In genomic region chr3:16370503-16370871, GRCh38 we compare ENCODE assay signal across 14 cellular contexts.
DNase-seq lines count a peak whose midpoint lies in the region; ATAC-seq and TF ChIP-seq lines count a peak whose summit lies in the region.
"Had no signal": no experiment of that assay in that cellular context is flagged by ENCODE, and none has a peak within 500 bp of the region (broad histone marks: within the 10 kb centered on the region; RNA-seq: fewer than 3 reads in every experiment).

No MANE protein-coding gene starts in this region.

- ATAC-seq in activated CD8-positive, alpha-beta T cell treated with anti-CD3 and anti-CD28 coated beads for 36 hours: no peak
- ATAC-seq in activated CD8-positive, alpha-beta T cell treated with anti-CD3 and anti-CD28 coated beads, Interleukin-2, amount 10 ng/mL, durations not matched to agents 7 days and 5 days: no peak

- H3K36me3 ChIP-seq in OCI-LY7 (ENCODE audit: insufficient read depth, low read length) (peaks cover 91% of the 10 kb centered on the region), esophagus muscularis mucosa (peaks cover 0 to 41% (median 22%) of the 10 kb centered on the region in 4 donors), stomach smooth muscle (ENCODE audit: control insufficient read depth in 2 of 2, insufficient read depth in 2 of 2, low read length in 2 of 2) (peaks cover 0 to 2% of the 10 kb centered on the region in 2 donors)
- H3K36me3 ChIP-seq: breast epithelium had no signal

- peak overlapping the region; percentile 71 for H3K4me2 ChIP-seq in OCI-LY7 (ENCODE audit: low read length)

- DNase-seq in activated CD8-positive, alpha-beta T cell treated with anti-CD3 and anti-CD28 coated beads for 36 hours: no peak
- DNase-seq in activated CD8-positive, alpha-beta T cell treated with anti-CD3 and anti-CD28 coated beads, Interleukin-2, amount 10 ng/mL, durations not matched to agents 7 days and 5 days: no peak
- DNase-seq in OCI-LY7 (ENCODE audit: low spot score): no peak
- DNase-seq in esophagus muscularis mucosa (ENCODE audit: extremely low spot score): no peak
- no peak for DNase-seq in superior temporal gyrus (ENCODE audit: extremely low spot score)
- no peak for DNase-seq in AML-193 (lab: John Stamatoyannopoulos, UW)
- DNase-seq in ecto neural progenitor cell (ENCODE audit: low spot score): no peak
- DNase-seq: NCI-H1092 treated with DMSO at 0.1 percent for 48 hours; NK-92 treated with Interleukin-12 subunit alpha and Interleukin-12 subunit beta, amount 100 ng/mL, for 24 hours; stimulated activated CD4-positive, alpha-beta T cell treated with anti-CD3 and anti-CD28 coated beads, Interleukin-4, amount 100 ng/mL, for 24 hours had no signal

- no peaks in the 10 kb centered on the region for H3K27me3 ChIP-seq in esophagus muscularis mucosa
- no peaks in the 10 kb centered on the region for H3K27me3 ChIP-seq in stomach smooth muscle (ENCODE audit: control insufficient read depth in 1 of 2, insufficient read depth in 2 of 2, low read length in 2 of 2)
- H3K27me3 ChIP-seq: breast epithelium had no signal

- no peak for TF ChIP-seq POLR2A in esophagus muscularis mucosa (IDR thresholded peaks at IDR 0.05; ENCODE audit: low read depth)

- H3K9me3 ChIP-seq in OCI-LY7 (ENCODE audit: low read length) (no peaks in the 10 kb centered on the region), esophagus muscularis mucosa (no peaks in the 10 kb centered on the region), stomach smooth muscle (ENCODE audit: control insufficient read depth in 2 of 2, low read length in 2 of 2) (no peaks in the 10 kb centered on the region)
- H3K9me3 ChIP-seq: breast epithelium had no signal

- CTCF ChIA-PET in activated CD8-positive, alpha-beta T cell treated with anti-CD3 and anti-CD28 coated beads for 36 hours (lab: Charles Lee): no interaction called here
- CTCF ChIA-PET in activated CD8-positive, alpha-beta T cell treated with anti-CD3 and anti-CD28 coated beads, Interleukin-2, amount 10 ng/mL, durations not matched to agents 7 days and 5 days (lab: Charles Lee): interaction anchor here (1.5 kb wide), 1 partner anchor 33 kb away, joined by 4 read pairs; no protein-coding TSS in a partner anchor
- CTCF ChIA-PET in OCI-LY7 (lab: Charles Lee; ENCODE audit: unreplicated experiment): no interaction called here

- H3K4me1 ChIP-seq in OCI-LY7 (ENCODE audit: insufficient read depth, low read length, poor library complexity, severe bottlenecking): peaks cover 82% of the 10 kb centered on the region
- H3K4me1 ChIP-seq in esophagus muscularis mucosa: peaks cover 71 to 76% (median 75%) of the 10 kb centered on the region in 4 donors
- peaks cover 26% of the 10 kb centered on the region for H3K4me1 ChIP-seq in stomach smooth muscle (ENCODE audit: control insufficient read depth, insufficient read depth, low read length)
- H3K4me1 ChIP-seq: breast epithelium had no signal

- POLR2A ChIA-PET in activated CD8-positive, alpha-beta T cell treated with anti-CD3 and anti-CD28 coated beads for 36 hours (lab: Charles Lee): interaction anchor here (0.7 kb wide), 1 partner anchor 9 kb away, joined by 3 read pairs; no protein-coding TSS in a partner anchor
- POLR2A ChIA-PET in activated CD8-positive, alpha-beta T cell treated with anti-CD3 and anti-CD28 coated beads, Interleukin-2, amount 10 ng/mL, durations not matched to agents 7 days and 5 days (lab: Charles Lee): no interaction called here
- POLR2A ChIA-PET in OCI-LY7 (lab: Charles Lee): interaction anchor here (0.9 to 1.9 kb wide), 4 partner anchors 10 to 134 kb away, joined by 3 to 8 read pairs (median 5); no protein-coding TSS in a partner anchor

- no peak for TF ChIP-seq CTCF in activated CD8-positive, alpha-beta T cell treated with anti-CD3 and anti-CD28 coated beads for 36 hours (IDR thresholded peaks at IDR 0.05)
- TF ChIP-seq CTCF in OCI-LY7 (conservative IDR thresholded peaks at IDR 0.05; ENCODE audit: low read length) (no peak), esophagus muscularis mucosa (IDR thresholded peaks at IDR 0.05) (no peak)

- TF ChIP-seq EP300 in esophagus muscularis mucosa (IDR thresholded peaks at IDR 0.05): no peak

- WGBS in esophagus muscularis mucosa: 63% methylated on average over 2 of the region's 2 CpGs

- H2AFZ ChIP-seq in OCI-LY7 (ENCODE audit: low read length): no peak overlapping the region

- H3K4me1 Mint-ChIP-seq in activated CD8-positive, alpha-beta T cell treated with anti-CD3 and anti-CD28 coated beads for 36 hours (ENCODE audit: low read depth): peaks cover 82% of the 10 kb centered on the region
- peaks cover 76% of the 10 kb centered on the region for H3K4me1 Mint-ChIP-seq in activated CD8-positive, alpha-beta T cell treated with anti-CD3 and anti-CD28 coated beads, Interleukin-2, amount 10 ng/mL, durations not matched to agents 7 days and 5 days (ENCODE audit: low read depth)

- H3K36me3 Mint-ChIP-seq in activated CD8-positive, alpha-beta T cell treated with anti-CD3 and anti-CD28 coated beads for 36 hours (ENCODE audit: low read depth): peaks cover 88% of the 10 kb centered on the region
- H3K36me3 Mint-ChIP-seq in activated CD8-positive, alpha-beta T cell treated with anti-CD3 and anti-CD28 coated beads, Interleukin-2, amount 10 ng/mL, durations not matched to agents 7 days and 5 days (ENCODE audit: low read depth): peaks cover 87% of the 10 kb centered on the region
- H3K36me3 Mint-ChIP-seq: WTC11 had no signal

- intact Hi-C loops in activated CD8-positive, alpha-beta T cell treated with anti-CD3 and anti-CD28 coated beads for 36 hours (cut with micrococcal nuclease): no loop called here
- intact Hi-C loops in OCI-LY7 (cut with micrococcal nuclease; ENCODE audit: unreplicated experiment): loop anchor here (5.0 to 10.0 kb wide), 3 partner anchors 542 to 1686 kb away; partner anchors contain the start of gene TBC1D5
- intact Hi-C loops in esophagus muscularis mucosa (cut with DNase I): loop anchor here (10.0 kb wide), 1 partner anchor 144 kb away; the partner anchor contains the start of gene RFTN1

- H3K9ac ChIP-seq in stomach smooth muscle (ENCODE audit: low read length in 2 of 2): no peak overlapping the region

- H3K9me2 ChIP-seq in OCI-LY7 (ENCODE audit: insufficient read depth, low read length): no peaks in the 10 kb centered on the region

- H3K27ac ChIP-seq in OCI-LY7 (ENCODE audit: low read depth, low read length, poor library complexity, severe bottlenecking) (peak overlapping the region; percentile 99), esophagus muscularis mucosa (replicated peaks in 1 of 4) (peak overlapping the region; percentile 82 to 89 (median 84)), stomach smooth muscle (ENCODE audit: low read length) (peak overlapping the region; percentile 18)
- H3K27ac ChIP-seq: breast epithelium, SK-N-MC had no signal

- peak overlapping the region; percentile 86 for H3K27ac Mint-ChIP-seq in activated CD8-positive, alpha-beta T cell treated with anti-CD3 and anti-CD28 coated beads for 36 hours
- no peak overlapping the region for H3K27ac Mint-ChIP-seq in activated CD8-positive, alpha-beta T cell treated with anti-CD3 and anti-CD28 coated beads, Interleukin-2, amount 10 ng/mL, durations not matched to agents 7 days and 5 days

- BruUV-seq in OCI-LY7 (replicated peaks; lab: Mats Ljungman, UMichigan): no TSS peak

- H4K20me1 ChIP-seq in OCI-LY7 (ENCODE audit: insufficient read depth, low read length): no peaks in the 10 kb centered on the region

- H3K27me3 Mint-ChIP-seq in activated CD8-positive, alpha-beta T cell treated with anti-CD3 and anti-CD28 coated beads for 36 hours: no peaks in the 10 kb centered on the region
- no peaks in the 10 kb centered on the region for H3K27me3 Mint-ChIP-seq in activated CD8-positive, alpha-beta T cell treated with anti-CD3 and anti-CD28 coated beads, Interleukin-2, amount 10 ng/mL, durations not matched to agents 7 days and 5 days (ENCODE audit: low read depth)

- peaks cover 57% of the 10 kb centered on the region; the same call in 1 of the 2 replicates for H3K79me2 ChIP-seq in OCI-LY7 (ENCODE audit: insufficient read depth, low read depth, low read length)

- H3K4me3 ChIP-seq in OCI-LY7 (ENCODE audit: low read depth, low read length, poor library complexity, severe bottlenecking) (no peak overlapping the region), esophagus muscularis mucosa (no peak overlapping the region), stomach smooth muscle (ENCODE audit: low read length in 2 of 2) (no peak overlapping the region)
- H3K4me3 ChIP-seq: breast epithelium, SK-N-MC had no signal

- H3K4me3 Mint-ChIP-seq in activated CD8-positive, alpha-beta T cell treated with anti-CD3 and anti-CD28 coated beads for 36 hours: no peak overlapping the region
- no peak overlapping the region for H3K4me3 Mint-ChIP-seq in activated CD8-positive, alpha-beta T cell treated with anti-CD3 and anti-CD28 coated beads, Interleukin-2, amount 10 ng/mL, durations not matched to agents 7 days and 5 days
- H3K4me3 Mint-ChIP-seq: WTC11 had no signal

- H3K9me3 Mint-ChIP-seq in activated CD8-positive, alpha-beta T cell treated with anti-CD3 and anti-CD28 coated beads for 36 hours: no peaks in the 10 kb centered on the region
- no peaks in the 10 kb centered on the region for H3K9me3 Mint-ChIP-seq in activated CD8-positive, alpha-beta T cell treated with anti-CD3 and anti-CD28 coated beads, Interleukin-2, amount 10 ng/mL, durations not matched to agents 7 days and 5 days (ENCODE audit: insufficient read depth)
- H3K9me3 Mint-ChIP-seq: WTC11 had no signal

Comparison
In these comparisons a context has a peak if more than half of its experiments do, and no peak if none do; other contexts are left out.
1. H3K27ac ChIP-seq: peak in every context shown above with its lines; median percentile 99 in OCI-LY7; 84 in esophagus muscularis mucosa; 18 in stomach smooth muscle.